35 cellular contexts compared by ENCODE assay signal in genomic region chr6:17874753-17875152, GRCh38.
"Had no signal": no experiment of that assay in that cellular context is flagged by ENCODE, and none has a peak within 500 bp of the region (broad histone marks: within the 10 kb centered on the region; RNA-seq: fewer than 3 reads in every experiment).

No MANE protein-coding gene starts in this region.

- H3K36me3 ChIP-seq: MG63 had no signal

- H3K9me3 ChIP-seq: MG63 had no signal

- H3K27me3 ChIP-seq: MG63 had no signal

- H3K4me3 ChIP-seq: MG63 had no signal

- DNase-seq: MG63, MM.1S, MV-4-11, NCI-H1048, NCI-H1092, NCI-H1092 treated with DMSO at 0.1 percent for 48 hours, NCI-H1105, NCI-H1105 treated with DMSO at 0.1 percent for 48 hours, NCI-H1417, NCI-H1417 treated with DMSO at 0.1 percent for 48 hours, NCI-H1436, NCI-H1436 treated with DMSO at 0.1 percent for 48 hours, NCI-H146, NCI-H1694, NCI-H1694 treated with DMSO at 0.1 percent for 48 hours, NCI-H187, NCI-H187 treated with DMSO at 0.1 percent for 48 hours, NCI-H1930, NCI-H2029, NCI-H2029 treated with DMSO at 0.1 percent for 48 hours, NCI-H2081, NCI-H2081 treated with DMSO at 0.1 percent for 48 hours, NCI-H2107, NCI-H2171, NCI-H2171 treated with DMSO at 0.1 percent for 48 hours, NCI-H2227 treated with DMSO at 0.1 percent for 48 hours, NCI-H226, NCI-H345, NCI-H446, NCI-H446 treated with DMSO at 0.1 percent for 48 hours, NCI-H510A, NCI-H510A treated with DMSO at 0.1 percent for 48 hours, NCI-H524, NCI-H524 treated with DMSO at 0.1 percent for 48 hours, NCI-H526 had no signal
